In the genomic region with DNA sequence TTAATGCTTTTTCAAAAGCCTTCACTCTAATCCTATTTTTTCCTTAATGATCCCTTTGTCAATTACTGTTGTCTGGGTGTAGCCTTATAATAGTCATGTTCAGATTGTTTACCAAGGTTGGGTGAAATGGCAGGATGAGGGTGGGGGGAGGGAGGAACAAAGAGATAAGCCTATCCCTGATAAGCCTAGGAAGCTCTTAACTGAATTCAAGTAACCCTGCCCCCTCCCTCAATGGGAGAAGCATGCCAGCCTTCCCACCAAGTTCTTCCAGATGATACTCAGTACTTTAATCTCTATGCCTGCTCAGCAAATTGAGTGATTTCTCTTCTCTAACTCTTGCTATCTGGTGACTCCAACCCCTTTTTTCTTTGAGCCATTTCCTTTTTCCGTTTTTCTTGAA, we compare ENCODE assay signal across 19 cellular contexts.
A peak's percentile ranks its signal among the peaks of the same experiment; 100 is the strongest.
DNase-seq lines count a peak whose midpoint lies in the region; ATAC-seq and TF ChIP-seq lines count a peak whose summit lies in the region.
"Had no signal": no experiment of that assay in that cellular context is flagged by ENCODE, and none has a peak within 500 bp of the region (broad histone marks: within the 10 kb centered on the region; RNA-seq: fewer than 3 reads in every experiment).

No MANE protein-coding gene starts in this region.

- WGBS in endodermal cell (ENCODE audit: insufficient coverage in 1 of 2, insufficient read length in 1 of 2), 2 experiments: 80% methylated on average over 1 of the region's 1 CpG; no CpG with 5 or more reads in 1 of the 2 experiments
- WGBS in upper lobe of left lung, 2 donors: 82 to 84% methylated on average over 1 of the region's 1 CpG

- POLR2A ChIA-PET in GM10248 (lab: Yijun Ruan, JAX): no interaction called here

- CTCF ChIA-PET in GM10248 (lab: Yijun Ruan, JAX): interaction anchor here (1.5 to 3.8 kb wide), 4 partner anchors 10 to 131 kb away, joined by 3 to 9 read pairs (median 4); no protein-coding TSS in a partner anchor

- H3K4me3 ChIP-seq in endodermal cell (ENCODE audit: low read length): peak overlapping the region; percentile 64
- H3K4me3 ChIP-seq in muscle layer of duodenum (ENCODE audit: low read depth in 1 of 2, low read length in 2 of 2): no peak overlapping the region
- no peak overlapping the region for H3K4me3 ChIP-seq in upper lobe of left lung
- H3K4me3 ChIP-seq: A549 had no signal

- H3K27ac ChIP-seq in endodermal cell (ENCODE audit: low read depth, low read length): no peak overlapping the region
- H3K27ac ChIP-seq in muscle layer of duodenum (ENCODE audit: low read length): peak overlapping the region; percentile 56
- peak overlapping the region in 1 of 4 donors; percentile 3 for H3K27ac ChIP-seq in upper lobe of left lung
- no peak overlapping the region for H3K27ac ChIP-seq in substantia nigra (ENCODE audit: low read depth, low read length, poor library complexity, severe bottlenecking)
- H3K27ac ChIP-seq: A549, C4-2B, KMS-11 had no signal

- no peak for TF ChIP-seq POLR2A in upper lobe of left lung (IDR thresholded peaks at IDR 0.05)

- peaks cover 8% of the 10 kb centered on the region for H3K36me3 Mint-ChIP-seq in endodermal cell (ENCODE audit: low read depth)

- DNase-seq in D341Med (ENCODE audit: low spot score) (peak; percentile 41), NCI-H226 (peak; percentile 5), endodermal cell (peak; percentile 47), upper lobe of left lung (no peak), substantia nigra (lab: John Stamatoyannopoulos, UW) (no peak), GM10248 (ENCODE audit: extremely low spot score) (no peak)
- DNase-seq: DMS 273 treated with DMSO at 0.1 percent for 48 hours; GDM1; GOT3; NCI-H1436; NCI-H2081; NCI-H510A; NK-92 treated with Interleukin-12 subunit alpha and Interleukin-12 subunit beta, amount 100 ng/mL, for 24 hours; SHP77 had no signal

- no peak overlapping the region for H3K4me3 Mint-ChIP-seq in endodermal cell

- ATAC-seq in upper lobe of left lung (ENCODE audit: low FRiP score in 2 of 2): no peak
- ATAC-seq in HG02840 (IDR thresholded peaks at IDR 0.05; ENCODE audit: low FRiP score, unreplicated experiment): no peak
- ATAC-seq: A549 had no signal

- no peaks in the 10 kb centered on the region for H3K36me3 ChIP-seq in endodermal cell (ENCODE audit: control insufficient read depth, insufficient read depth, low read length)
- no peaks in the 10 kb centered on the region for H3K36me3 ChIP-seq in muscle layer of duodenum (ENCODE audit: control insufficient read depth in 1 of 2, insufficient read depth in 2 of 2, low read length in 2 of 2)
- no peaks in the 10 kb centered on the region for H3K36me3 ChIP-seq in upper lobe of left lung

- H3K27ac Mint-ChIP-seq in endodermal cell: peak overlapping the region; percentile 56

- H3K27me3 Mint-ChIP-seq in endodermal cell (ENCODE audit: insufficient read depth): no peaks in the 10 kb centered on the region

- no peak overlapping the region for H3K9ac ChIP-seq in endodermal cell (ENCODE audit: extremely low read depth, low read length, poor library complexity, severe bottlenecking)
- H3K9ac ChIP-seq: KMS-11 had no signal

- H3K4me1 Mint-ChIP-seq in endodermal cell: peaks cover 39% of the 10 kb centered on the region

- H3K9me3 ChIP-seq in endodermal cell (ENCODE audit: control insufficient read depth, low read length) (peaks cover 22% of the 10 kb centered on the region), muscle layer of duodenum (ENCODE audit: control insufficient read depth in 1 of 2, low read length in 2 of 2) (no peaks in the 10 kb centered on the region), upper lobe of left lung (no peaks in the 10 kb centered on the region)
- H3K9me3 ChIP-seq: A549 had no signal

- TF ChIP-seq CTCF in endodermal cell (conservative IDR thresholded peaks at IDR 0.05) (no peak), upper lobe of left lung (IDR thresholded peaks at IDR 0.05) (no peak), GM10248 (IDR thresholded peaks at IDR 0.05; ENCODE audit: control extremely low read depth, extremely low read depth, low read depth, missing control alignments) (no peak)

- H3K9me3 Mint-ChIP-seq in endodermal cell: peaks cover 10% of the 10 kb centered on the region

- no peak for TF ChIP-seq EP300 in upper lobe of left lung (IDR thresholded peaks at IDR 0.05)

- peaks cover 6% of the 10 kb centered on the region for H3K4me1 ChIP-seq in endodermal cell (ENCODE audit: control insufficient read depth, insufficient read depth, low read length)
- H3K4me1 ChIP-seq in muscle layer of duodenum (ENCODE audit: control insufficient read depth in 1 of 2, insufficient read depth in 2 of 2, low read length in 2 of 2): peaks cover 0 to 6% of the 10 kb centered on the region in 2 donors
- no peaks in the 10 kb centered on the region for H3K4me1 ChIP-seq in upper lobe of left lung
- H3K4me1 ChIP-seq: A549 had no signal

- no peaks in the 10 kb centered on the region for H3K27me3 ChIP-seq in endodermal cell (ENCODE audit: control insufficient read depth, insufficient read depth, low read length, poor library complexity, severe bottlenecking)
- H3K27me3 ChIP-seq in muscle layer of duodenum (ENCODE audit: low read depth, low read length): no peaks in the 10 kb centered on the region
- no peaks in the 10 kb centered on the region for H3K27me3 ChIP-seq in upper lobe of left lung

Comparison
In these comparisons a context has a peak if more than half of its experiments do, and no peak if none do; other contexts are left out.
1. DNase-seq: peak in D341Med (single experiment), NCI-H226 (single experiment) and endodermal cell (single experiment); none in upper lobe of left lung (0 of 2), substantia nigra (0 of 49) and GM10248 (single experiment).